In the genomic region with DNA sequence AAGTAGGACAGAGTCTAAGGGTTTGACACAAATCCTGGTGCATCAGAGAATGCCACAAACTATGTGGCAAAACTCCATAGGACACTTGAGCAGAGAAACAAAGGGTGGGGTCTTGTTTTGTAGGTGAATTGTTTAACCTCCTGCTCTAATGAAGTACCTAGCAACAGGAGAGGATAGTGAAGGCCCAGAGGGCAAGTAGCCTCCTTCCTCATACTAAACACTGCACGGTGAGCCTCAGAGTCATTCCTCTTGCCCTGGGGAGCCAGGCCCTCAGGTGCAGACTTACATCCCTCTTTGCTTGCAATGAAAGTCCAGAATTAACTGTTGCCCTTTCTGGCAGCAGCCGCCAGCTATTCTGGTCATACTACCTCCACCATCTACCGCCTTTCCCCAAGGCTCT, we compare ENCODE assay signal across 25 cellular contexts.
DNase-seq lines count a peak whose midpoint lies in the region; ATAC-seq, FAIRE-seq and TF ChIP-seq lines count a peak whose summit lies in the region.
"Had no signal": no experiment of that assay in that cellular context is flagged by ENCODE, and none has a peak within 500 bp of the region (broad histone marks: within the 10 kb centered on the region; RNA-seq: fewer than 3 reads in every experiment).

No MANE protein-coding gene starts in this region.

- TF ChIP-seq EP300 in suprapubic skin (IDR thresholded peaks at IDR 0.05), result no peak

- H2AK5ac ChIP-seq in mesenchymal stem cell (ENCODE audit: low read length, severe bottlenecking), result peak overlapping the region; percentile 76

- H3K14ac ChIP-seq in mesenchymal stem cell (ENCODE audit: low read length in 2 of 2), result no peak overlapping the region

- peak overlapping the region; percentile 72 for H3K4me2 ChIP-seq in GM23248 (ENCODE audit: unreplicated experiment)
- no peak overlapping the region for H3K4me2 ChIP-seq in astrocyte (ENCODE audit: low read length)
- H3K4me2 ChIP-seq in mesenchymal stem cell (ENCODE audit: low read length, poor library complexity, severe bottlenecking), result no peak overlapping the region
- peak overlapping the region; percentile 23 for H3K4me2 ChIP-seq in skeletal muscle satellite cell (ENCODE audit: low read length)
- H3K4me2 ChIP-seq: A549 had no signal

- H2AFZ ChIP-seq in GM23248 (no peak overlapping the region), astrocyte (ENCODE audit: low read depth, low read length) (no peak overlapping the region), mesenchymal stem cell (ENCODE audit: low read depth, low read length) (no peak overlapping the region)

- H2BK12ac ChIP-seq in mesenchymal stem cell (ENCODE audit: low read length in 2 of 2), result no peak overlapping the region

- CTCF ChIA-PET in T-cell (lab: Charles Lee), result interaction anchor here in 1 of 2 donors (1.0 kb wide), 1 partner anchor 9 kb away, joined by 3 read pairs; no protein-coding TSS in a partner anchor

- H3K4me1 Mint-ChIP-seq in astrocyte (ENCODE audit: low read depth, unreplicated experiment) (peaks cover 10% of the 10 kb centered on the region), T-cell (no peaks in the 10 kb centered on the region)
- H3K4me1 Mint-ChIP-seq: CD14-positive monocyte; CD8-positive, alpha-beta memory T cell had no signal

- no peak overlapping the region for H2BK120ac ChIP-seq in mesenchymal stem cell (ENCODE audit: low read depth, low read length)

- DNase-seq in GM23248 (no peak), astrocyte (ENCODE audit: low read depth) (peak; percentile 10), mesenchymal stem cell (no peak), suprapubic skin (ENCODE audit: low spot score in 2 of 2) (no peak), T-cell (no peak), iPS-NIHi11 (ENCODE audit: low spot score) (no peak)
- DNase-seq: BE2C; CD8-positive, alpha-beta memory T cell; DMS 273 treated with DMSO at 0.1 percent for 48 hours; DMS79; GF-D8; H7; Kasumi-1; MV-4-11; NCI-H2029; NCI-H510A; SHP77 had no signal

- in situ Hi-C loops in GM23248 (cut with MboI), result no loop called here

- 95 to 97% methylated on average over 3 of the region's 3 CpGs for WGBS in GM23248 (ENCODE audit: low coverage in 1 of 2, low lambda C conversion rate in 2 of 2, missing lambda C conversion rate in 2 of 2), 2 experiments
- WGBS in mesenchymal stem cell, result 85% methylated on average over 3 of the region's 3 CpGs
- 83% methylated on average over 3 of the region's 3 CpGs for WGBS in suprapubic skin

- H3K4me3 Mint-ChIP-seq in astrocyte (ENCODE audit: unreplicated experiment) (no peak overlapping the region), T-cell (no peak overlapping the region)
- H3K4me3 Mint-ChIP-seq: CD14-positive monocyte; CD8-positive, alpha-beta memory T cell had no signal

- no peak overlapping the region for H2BK15ac ChIP-seq in mesenchymal stem cell (ENCODE audit: low read depth, poor library complexity, severe bottlenecking)

- H3K27me3 ChIP-seq in GM23248 (replicated peaks; ENCODE audit: insufficient read depth), result no peaks in the 10 kb centered on the region
- H3K27me3 ChIP-seq in astrocyte (ENCODE audit: insufficient read depth, low read length), result no peaks in the 10 kb centered on the region
- no peaks in the 10 kb centered on the region for H3K27me3 ChIP-seq in mesenchymal stem cell (ENCODE audit: control insufficient read depth in 1 of 2, insufficient read depth in 1 of 2, low read length in 2 of 2)
- H3K27me3 ChIP-seq in skeletal muscle satellite cell (ENCODE audit: control insufficient read depth, insufficient read depth, low read length), result no peaks in the 10 kb centered on the region
- no peaks in the 10 kb centered on the region for H3K27me3 ChIP-seq in suprapubic skin
- H3K27me3 ChIP-seq: BE2C had no signal

- peaks cover 72% of the 10 kb centered on the region for H3F3A ChIP-seq in GM23248 (ENCODE audit: insufficient read depth)

- no peak for ATAC-seq in T-cell (replicated peaks in 1 of 4)
- ATAC-seq: A549, HepG2, K562, Panc1 had no signal

- H3K79me1 ChIP-seq in mesenchymal stem cell (replicated peaks; ENCODE audit: low read length, poor library complexity, severe bottlenecking), result no peaks in the 10 kb centered on the region

- no peaks in the 10 kb centered on the region for H3K79me2 ChIP-seq in GM23248 (ENCODE audit: insufficient read depth)
- H3K79me2 ChIP-seq in astrocyte (ENCODE audit: insufficient read depth, low read length), result no peaks in the 10 kb centered on the region

- TF ChIP-seq POLR2A in suprapubic skin (IDR thresholded peaks at IDR 0.05), result no peak

- H2BK5ac ChIP-seq in mesenchymal stem cell (ENCODE audit: low read depth, low read length, poor library complexity, severe bottlenecking), result peak overlapping the region; percentile 93

- no peaks in the 10 kb centered on the region for H3K27me3 Mint-ChIP-seq in astrocyte (ENCODE audit: low read depth, unreplicated experiment)
- H3K27me3 Mint-ChIP-seq in T-cell, result peaks cover 5 to 12% of the 10 kb centered on the region in 2 donors

- H3K18ac ChIP-seq in mesenchymal stem cell (ENCODE audit: low read depth in 1 of 2, low read length in 2 of 2), result no peak overlapping the region

- no peak overlapping the region for H3K4ac ChIP-seq in mesenchymal stem cell (ENCODE audit: low read depth in 1 of 2, low read length in 2 of 2)

- H3K9me3 Mint-ChIP-seq in astrocyte (ENCODE audit: unreplicated experiment) (peaks cover 1% of the 10 kb centered on the region), T-cell (peaks cover 0 to 11% (median 11%) of the 10 kb centered on the region in 3 donors)

- H3K27ac ChIP-seq in GM23248 (peak overlapping the region; percentile 87), astrocyte (ENCODE audit: low read depth, low read length) (peak overlapping the region; percentile 68), mesenchymal stem cell (ENCODE audit: low read length, poor library complexity, severe bottlenecking) (peak overlapping the region; percentile 92), suprapubic skin (no peak overlapping the region)
- H3K27ac ChIP-seq: A549, RWPE1 had no signal

- no peaks in the 10 kb centered on the region for H3K36me3 ChIP-seq in GM23248 (ENCODE audit: low read depth)
- no peaks in the 10 kb centered on the region for H3K36me3 ChIP-seq in astrocyte (ENCODE audit: insufficient read depth, low read length)
- H3K36me3 ChIP-seq in mesenchymal stem cell (ENCODE audit: control insufficient read depth in 1 of 2, insufficient read depth in 2 of 2, low read depth in 1 of 2, low read length in 2 of 2), result no peaks in the 10 kb centered on the region
- no peaks in the 10 kb centered on the region for H3K36me3 ChIP-seq in skeletal muscle satellite cell (ENCODE audit: insufficient read depth, low read length)
- H3K36me3 ChIP-seq in suprapubic skin, result no peaks in the 10 kb centered on the region
- H3K36me3 ChIP-seq: BE2C had no signal

- no peak for FAIRE-seq in astrocyte (lab: Jason Lieb, UNC)
- FAIRE-seq: A549, GM12891, HepG2, K562 had no signal

- H3K23ac ChIP-seq in mesenchymal stem cell (ENCODE audit: low read length in 2 of 2), result no peak overlapping the region

- peak overlapping the region; percentile 22 for H3K4me3 ChIP-seq in GM23248
- no peak overlapping the region for H3K4me3 ChIP-seq in astrocyte (ENCODE audit: insufficient read depth, low read depth, low read length)
- no peak overlapping the region for H3K4me3 ChIP-seq in mesenchymal stem cell (ENCODE audit: insufficient read depth in 1 of 2, low read depth in 1 of 2, low read length in 2 of 2)
- H3K4me3 ChIP-seq in skeletal muscle satellite cell (ENCODE audit: low read length), result peak overlapping the region; percentile 2
- H3K4me3 ChIP-seq in suprapubic skin, result no peak overlapping the region
- H3K4me3 ChIP-seq: A549, K562 had no signal

- POLR2A ChIA-PET in T-cell (lab: Charles Lee), result no interaction called here

- H3K4me1 ChIP-seq in GM23248 (ENCODE audit: insufficient read depth), result peaks cover 72% of the 10 kb centered on the region
- peaks cover 36% of the 10 kb centered on the region for H3K4me1 ChIP-seq in astrocyte (ENCODE audit: insufficient read depth, low read length)
- peaks cover 12% of the 10 kb centered on the region for H3K4me1 ChIP-seq in mesenchymal stem cell (ENCODE audit: control insufficient read depth, insufficient read depth, low read depth, low read length)
- H3K4me1 ChIP-seq in skeletal muscle satellite cell (ENCODE audit: control insufficient read depth, insufficient read depth, low read length), result peaks cover 62% of the 10 kb centered on the region
- H3K4me1 ChIP-seq in suprapubic skin, result no peaks in the 10 kb centered on the region
- H3K4me1 ChIP-seq: A549 had no signal

- no peak overlapping the region for H4K8ac ChIP-seq in mesenchymal stem cell (ENCODE audit: low read length)

- H3K9me2 ChIP-seq in GM23248 (ENCODE audit: insufficient read depth), result no peaks in the 10 kb centered on the region

- no peaks in the 10 kb centered on the region for H3K36me3 Mint-ChIP-seq in astrocyte (ENCODE audit: low read depth, unreplicated experiment)
- H3K36me3 Mint-ChIP-seq in T-cell, result no peaks in the 10 kb centered on the region
- H3K36me3 Mint-ChIP-seq: CD14-positive monocyte; CD8-positive, alpha-beta memory T cell had no signal

- H3K9me3 ChIP-seq in GM23248 (ENCODE audit: low read depth) (no peaks in the 10 kb centered on the region), astrocyte (ENCODE audit: insufficient read depth, low read depth, low read length) (no peaks in the 10 kb centered on the region), mesenchymal stem cell (ENCODE audit: control insufficient read depth, low read length) (no peaks in the 10 kb centered on the region), skeletal muscle satellite cell (replicated peaks; ENCODE audit: low read length) (no peaks in the 10 kb centered on the region), suprapubic skin (no peaks in the 10 kb centered on the region)
- H3K9me3 ChIP-seq: A549, BE2C had no signal

- no peaks in the 10 kb centered on the region for H4K20me1 ChIP-seq in GM23248 (ENCODE audit: insufficient read depth)
- no peaks in the 10 kb centered on the region for H4K20me1 ChIP-seq in astrocyte (ENCODE audit: insufficient read depth, low read length)

- TF ChIP-seq CTCF in astrocyte (IDR thresholded peaks at IDR 0.05; ENCODE audit: insufficient read depth, low read depth, low read length) (no peak), suprapubic skin (IDR thresholded peaks at IDR 0.05) (no peak)

- H3K27ac Mint-ChIP-seq in astrocyte (ENCODE audit: unreplicated experiment) (no peak overlapping the region), T-cell (no peak overlapping the region)
- H3K27ac Mint-ChIP-seq: CD14-positive monocyte; CD8-positive, alpha-beta memory T cell had no signal

- H3K9ac ChIP-seq in GM23248 (peak overlapping the region; percentile 54), astrocyte (ENCODE audit: low read length) (peak overlapping the region; percentile 5), mesenchymal stem cell (ENCODE audit: low read length) (no peak overlapping the region), skeletal muscle satellite cell (ENCODE audit: low read depth, low read length) (peak overlapping the region; percentile 70)

- H4K91ac ChIP-seq in mesenchymal stem cell (ENCODE audit: low read length), result no peak overlapping the region

Comparison
In these comparisons a context has a peak if more than half of its experiments do, and no peak if none do; other contexts are left out.
1. H3K4me2 ChIP-seq: peak in GM23248 (single experiment) and skeletal muscle satellite cell (single experiment); none in astrocyte (single experiment) and mesenchymal stem cell (single experiment).
2. H3K4me3 ChIP-seq: peak in GM23248 (single experiment) and skeletal muscle satellite cell (single experiment); none in astrocyte (single experiment), mesenchymal stem cell (0 of 2) and suprapubic skin (single experiment).